ENCODE assay signal across 21 cellular contexts in genomic region chr22:38027487-38027886, GRCh38. TPM values are rescaled to one million over a fixed set of nuclear protein-coding genes. Genes with fewer than 3 reads are reported as not detected.
DNase-seq lines count a peak whose midpoint lies in the region; ATAC-seq and TF ChIP-seq lines count a peak whose summit lies in the region.
"Had no signal": no experiment of that assay in that cellular context is flagged by ENCODE, and none has a peak within 500 bp of the region (broad histone marks: within the 10 kb centered on the region; RNA-seq: fewer than 3 reads in every experiment).

No MANE protein-coding gene starts in this region.

- no peaks in the 10 kb centered on the region for H3K36me3 ChIP-seq in HEK293 (ENCODE audit: control insufficient read depth in 2 of 2, insufficient read depth in 1 of 2, low read length in 2 of 2)

- 0 out of 2 replicates have a peak, but pooled peaks have one; percentile 10 for TF ChIP-seq CTCF in HEK293 (tag by site-specific recombination; IDR thresholded peaks at IDR 0.05)

- H3K27ac ChIP-seq in HEK293 (ENCODE audit: extremely low read depth, low read depth, low read length) = no peak overlapping the region
- peak overlapping the region; percentile 99 for H3K27ac ChIP-seq in caudate nucleus (ENCODE audit: low read depth, low read length)
- H3K27ac ChIP-seq: HL-60, KMS-11, PC-9 had no signal

- peak in 27 of 61 donors; percentile 30 to 75 (median 45) for DNase-seq in caudate nucleus (lab: John Stamatoyannopoulos, UW)
- DNase-seq in left ventricle myocardium superior = no peak
- DNase-seq in pons (ENCODE audit: low spot score) = peak; percentile 54
- DNase-seq in central memory CD4-positive, alpha-beta T cell = no peak
- DNase-seq in T-helper 1 cell = no peak
- DNase-seq: ACHN; CD4-positive, alpha-beta T cell; DMS79 treated with DMSO at 0.1 percent for 48 hours; HCEC 1CT; NCI-H1092 treated with DMSO at 0.1 percent for 48 hours; NCI-H1694 treated with DMSO at 0.1 percent for 48 hours; NCI-H345; NCI-H69; NK-92 treated with Interleukin-12 subunit alpha and Interleukin-12 subunit beta, amount 100 ng/mL, for 24 hours; PC-9 had no signal

- CTCF ChIA-PET in HEK293 (lab: Yijun Ruan, JAX) = interaction anchor here (0.6 to 0.8 kb wide), 2 partner anchors 25 to 385 kb away, joined by 3 read pairs; no protein-coding TSS in a partner anchor

- POLR2A ChIA-PET in HEK293 (lab: Yijun Ruan, JAX) = no interaction called here

- no peak overlapping the region for H3K4me3 ChIP-seq in HEK293 (ENCODE audit: low read depth, low read length)
- H3K4me3 ChIP-seq: PC-9 had no signal

- no peaks in the 10 kb centered on the region for H3K9me3 ChIP-seq in HEK293 (ENCODE audit: control insufficient read depth, insufficient read depth, low read depth, low read length)

- ATAC-seq in left ventricle myocardium superior (peak; percentile 7), GM21737 (IDR thresholded peaks at IDR 0.05; ENCODE audit: unreplicated experiment) (no peak)

- no peaks in the 10 kb centered on the region for H3K4me1 ChIP-seq in HEK293 (ENCODE audit: control insufficient read depth, insufficient read depth, low read length)

- intact Hi-C loops in left ventricle myocardium superior (cut with micrococcal nuclease) = no loop called here

TF ChIP-seq in HEK293, 187 proteins besides CTCF, POLR2A, EP300 and RAD21:
- no peak for TF ChIP-seq MZF1 (tag by site-specific recombination; IDR thresholded peaks at IDR 0.05; ENCODE audit: borderline replicate concordance)
- no peak for TF ChIP-seq TCF7L2 (IDR thresholded peaks at IDR 0.05; ENCODE audit: borderline replicate concordance, low read depth, low read length)
- no peak for TF ChIP-seq ZNF792 (tag by site-specific recombination; IDR thresholded peaks at IDR 0.05)
- no peak for TF ChIP-seq ZNF24 (tag by site-specific recombination; IDR thresholded peaks at IDR 0.05)
- TF ChIP-seq ZNF664 (tag by site-specific recombination; IDR thresholded peaks at IDR 0.05) = peak; percentile 43; the same call in 1 of the 2 replicates

RNA-seq across cellular contexts. Expression of gene PICK1, which starts 29.7 kb away (rescaled TPM):
- 26.5 TPM for total RNA-seq in left ventricle myocardium superior

RNA-seq across cellular contexts. Expression of gene SOX10, which starts 43.1 kb away (rescaled TPM):
- 1.9 TPM for total RNA-seq in left ventricle myocardium superior
- total RNA-seq: B cell; CD4-positive, alpha-beta T cell; MCF 10A; PC-9 had no signal

RNA-seq across cellular contexts. Expression of gene SLC16A8, which starts 56.5 kb away (rescaled TPM):
- not detected for total RNA-seq in left ventricle myocardium superior
- total RNA-seq: B cell; CD4-positive, alpha-beta T cell; MCF 10A; PC-9 had no signal
